In the genomic region with DNA sequence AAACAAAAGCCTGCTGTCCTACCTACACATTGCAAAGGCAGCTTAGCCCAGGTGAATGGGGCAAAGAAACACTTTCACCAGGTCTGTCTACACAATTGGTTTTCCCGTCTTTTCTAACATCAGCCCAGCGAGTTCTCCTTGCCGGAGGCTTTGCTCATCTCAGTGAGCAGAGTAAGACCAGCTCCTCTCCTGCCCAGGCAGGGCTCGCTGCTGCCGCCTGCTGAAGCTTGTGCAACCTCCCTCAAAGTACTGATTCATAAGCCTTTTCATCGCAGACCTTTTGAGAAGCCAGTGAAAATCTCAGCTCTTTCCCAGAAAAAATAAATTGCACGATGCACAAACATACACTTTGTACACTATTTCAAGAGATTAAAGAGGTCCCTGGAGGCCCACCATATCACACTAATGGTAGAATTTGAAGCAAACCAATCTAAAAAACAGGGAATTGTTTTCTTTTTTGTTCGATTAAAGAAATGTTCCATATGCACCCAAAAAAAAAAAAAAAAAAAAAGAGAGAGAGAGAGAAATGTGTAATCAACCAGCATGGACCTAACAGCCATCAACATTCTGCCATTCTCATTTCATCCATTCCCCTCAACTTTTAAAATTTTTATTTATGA, we compare ENCODE assay signal across 1 cellular context.
TF ChIP-seq lines count a peak whose summit lies in the region.

No MANE protein-coding gene starts in this region.

TF ChIP-seq in WTC11, 78 proteins besides CTCF, POLR2A, EP300 and RAD21 (continued from another document):
- TF ChIP-seq E2F1 (CRISPR knock-in tag; IDR thresholded peaks at IDR 0.05) (no peak), CBFB (CRISPR knock-in tag; IDR thresholded peaks at IDR 0.05; ENCODE audit: low read depth) (no peak), ZNF416 (CRISPR knock-in tag; IDR thresholded peaks at IDR 0.05) (no peak), MLX (CRISPR knock-in tag; IDR thresholded peaks at IDR 0.05) (no peak), SP1 (CRISPR knock-in tag; conservative IDR thresholded peaks at IDR 0.05) (no peak), ZNF219 (CRISPR knock-in tag; IDR thresholded peaks at IDR 0.05; ENCODE audit: borderline replicate concordance) (no peak), JUN (CRISPR knock-in tag; IDR thresholded peaks at IDR 0.05) (no peak), KAT7 (CRISPR knock-in tag; IDR thresholded peaks at IDR 0.05; ENCODE audit: borderline replicate concordance) (no peak)
